In genomic region chr11:108556019-108556418, GRCh38 we compare ENCODE assay signal across 30 cellular contexts.
"Had no signal": no experiment of that assay in that cellular context is flagged by ENCODE, and none has a peak within 500 bp of the region (broad histone marks: within the 10 kb centered on the region; RNA-seq: fewer than 3 reads in every experiment).

No MANE protein-coding gene starts in this region.

- DNase-seq: hypothalamus; immature natural killer cell; kidney; left colon; left lung; lower lobe of right lung; mammary epithelial cell; mesenchymal stem cell; naive B cell; natural killer cell; nephron progenitor cell; pancreas; retina; right cardiac atrium; stimulated activated CD4-positive, alpha-beta T cell treated with anti-CD3 and anti-CD28 coated beads, Interleukin-12 subunit alpha, Interleukin-12 subunit beta, amount 100 ng/mL, for 4 hours; stimulated activated CD4-positive, alpha-beta T cell treated with anti-CD3 and anti-CD28 coated beads, Interleukin-15, amount 100 ng/mL, for 24 hours; stimulated activated CD4-positive, alpha-beta T cell treated with anti-CD3 and anti-CD28 coated beads, Interleukin-2, amount 100 ng/mL, for 24 hours; stimulated activated CD4-positive, alpha-beta T cell treated with anti-CD3 and anti-CD28 coated beads, Interleukin-4, amount 100 ng/mL, for 1 hour; stimulated activated naive B cell treated with anti-CD40 and anti-IgM and Interleukin-4, amounts not matched to agents 10 μg/mL and 1 μg/mL and 100 μg/mL, for 72 hours; stimulated activated naive CD8-positive, alpha-beta T cell treated with anti-CD3 and anti-CD28 coated beads, Interleukin-15, Interleukin-2, amounts not matched to agents 100 U/mL and 50 U/mL, for 24 hours; stomach; testis; thyroid gland; transverse colon; upper lobe of left lung had no signal

- H3K27ac Mint-ChIP-seq: immature natural killer cell; naive B cell; natural killer cell; nephron progenitor cell; stimulated activated naive B cell treated with anti-CD40 and anti-IgM and Interleukin-4, amounts not matched to agents 10 μg/mL and 1 μg/mL and 100 μg/mL, for 72 hours had no signal

- H3K9me3 Mint-ChIP-seq: immature natural killer cell; naive B cell; natural killer cell; nephron progenitor cell; stimulated activated naive B cell treated with anti-CD40 and anti-IgM and Interleukin-4, amounts not matched to agents 10 μg/mL and 1 μg/mL and 100 μg/mL, for 72 hours had no signal

- H3K9me3 ChIP-seq: left lung, lower lobe of right lung, pancreas, prostate gland, stomach, testis, thyroid gland, transverse colon, upper lobe of left lung, vagina had no signal

- H3K4me1 ChIP-seq: pancreas, prostate gland, testis, thyroid gland, vagina had no signal

- H3K36me3 Mint-ChIP-seq: immature natural killer cell; naive B cell; natural killer cell; stimulated activated naive B cell treated with anti-CD40 and anti-IgM and Interleukin-4, amounts not matched to agents 10 μg/mL and 1 μg/mL and 100 μg/mL, for 72 hours had no signal

- H3K4me3 ChIP-seq: left lung, lower lobe of right lung, pancreas, prostate gland, skin epidermis, stomach, testis, thyroid gland, transverse colon, upper lobe of left lung, vagina had no signal

- ATAC-seq: left colon; left lung; lower lobe of right lung; natural killer cell; pancreas; right cardiac atrium; sciatic nerve; stimulated activated naive B cell treated with anti-CD40 and anti-IgM and Interleukin-4, amounts not matched to agents 10 μg/mL and 1 μg/mL and 100 μg/mL, for 72 hours; stimulated activated naive CD8-positive, alpha-beta T cell treated with anti-CD3 and anti-CD28 coated beads, Interleukin-15, Interleukin-2, amounts not matched to agents 100 U/mL and 50 U/mL, for 24 hours had no signal

- H3K27me3 Mint-ChIP-seq: naive B cell had no signal

- H3K4me3 Mint-ChIP-seq: immature natural killer cell; naive B cell; natural killer cell; nephron progenitor cell; stimulated activated naive B cell treated with anti-CD40 and anti-IgM and Interleukin-4, amounts not matched to agents 10 μg/mL and 1 μg/mL and 100 μg/mL, for 72 hours had no signal

- H3K27ac ChIP-seq: left lung, lower lobe of right lung, pancreas, prostate gland, stomach, testis, thyroid gland, transverse colon, upper lobe of left lung, vagina had no signal

- H3K27me3 ChIP-seq: left lung, pancreas, stomach, testis, thyroid gland, transverse colon, upper lobe of left lung, vagina had no signal

- H3K4me1 Mint-ChIP-seq: naive B cell had no signal

- FAIRE-seq: islet of Langerhans, kidney, pancreas had no signal

- H3K36me3 ChIP-seq: left lung, lower lobe of right lung, pancreas, prostate gland, stomach, thyroid gland, transverse colon, upper lobe of left lung, vagina had no signal
